8 cellular contexts compared by ENCODE assay signal in the genomic region with DNA sequence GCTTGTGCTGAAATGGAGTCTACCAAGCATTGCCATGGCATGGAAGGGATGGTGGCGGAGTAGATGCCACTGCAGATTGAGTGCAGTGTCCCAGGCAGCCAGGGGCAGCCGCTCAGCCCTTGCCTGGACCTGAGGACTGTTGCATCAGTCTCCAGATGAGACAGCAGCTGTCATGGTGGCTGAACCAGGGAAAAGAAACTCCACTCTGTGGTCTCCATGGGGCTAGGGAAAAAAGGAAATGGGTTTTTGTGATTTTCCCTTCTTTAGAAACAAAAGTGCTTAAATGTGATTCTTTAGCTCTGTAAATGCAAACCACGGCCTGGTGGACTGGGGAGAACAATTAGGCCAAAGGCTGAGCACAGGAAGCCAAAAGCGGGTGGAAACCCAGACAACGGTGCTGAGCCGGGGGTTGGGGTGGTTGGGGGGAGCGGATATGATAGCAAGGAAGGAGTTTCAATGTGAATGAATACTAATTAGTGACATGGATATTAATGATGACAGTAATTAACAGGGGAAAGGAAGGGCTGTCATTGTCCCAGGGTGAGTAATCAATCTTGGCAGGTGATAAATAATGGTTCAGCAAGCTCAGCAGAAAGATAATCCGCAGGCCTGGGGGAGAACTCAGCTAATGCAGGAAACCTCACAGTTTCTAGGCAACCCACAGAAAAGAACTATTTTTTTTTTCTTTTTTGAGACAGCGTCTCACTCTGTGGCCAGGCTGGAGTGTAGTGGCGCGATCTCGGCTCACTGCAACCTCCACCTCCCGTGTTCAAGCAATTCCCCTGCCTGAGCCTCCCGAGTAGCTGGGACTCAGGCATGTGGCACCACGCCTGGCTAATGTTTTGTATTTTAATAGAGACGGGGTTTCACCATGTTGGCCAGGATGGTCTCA.
DNase-seq lines count a peak whose midpoint lies in the region; ATAC-seq and TF ChIP-seq lines count a peak whose summit lies in the region.

No MANE protein-coding gene starts in this region.

- intact Hi-C loops in IMR-90 (cut with micrococcal nuclease) (no loop called here), aorta (cut with DNase I) (no loop called here)

- H3K27ac Mint-ChIP-seq in activated T-cell treated with anti-CD3 and anti-CD28 coated beads, Interleukin-2, amount 50 U/mL, for 24 hours = peak overlapping the region; percentile 78

- H3K23ac ChIP-seq in IMR-90 (ENCODE audit: low read depth, low read length) = no peak overlapping the region
- H3K23ac ChIP-seq in mesendoderm (ENCODE audit: low read length) = peak overlapping the region; percentile 91

- no peak overlapping the region for H4K91ac ChIP-seq in IMR-90 (ENCODE audit: insufficient read depth, low read depth, low read length)

- TF ChIP-seq CTCF in GM20000 (IDR thresholded peaks at IDR 0.05; ENCODE audit: extremely low read depth, missing control alignments) = no peak
- TF ChIP-seq CTCF in IMR-90 (conservative IDR thresholded peaks at IDR 0.05; ENCODE audit: low read depth, low read length) = no peak

- TF ChIP-seq RAD21 in IMR-90 (IDR thresholded peaks at IDR 0.05; ENCODE audit: low read length) = no peak

- H3K9me1 ChIP-seq in IMR-90 (ENCODE audit: insufficient read depth, low read length) = no peaks in the 10 kb centered on the region

- H3K18ac ChIP-seq in IMR-90 (ENCODE audit: low read depth, low read length) (no peak overlapping the region), mesendoderm (ENCODE audit: low read length) (peak overlapping the region; percentile 28)

- H3K36me3 ChIP-seq in IMR-90 (ENCODE audit: control insufficient read depth, insufficient read depth, low read length) = no peaks in the 10 kb centered on the region
- no peaks in the 10 kb centered on the region for H3K36me3 ChIP-seq in mesendoderm (ENCODE audit: control insufficient read depth, insufficient read depth, low read length)
- no peaks in the 10 kb centered on the region for H3K36me3 ChIP-seq in aorta (ENCODE audit: control insufficient read depth in 1 of 2, insufficient read depth in 2 of 2, low read length in 1 of 2)

- ATAC-seq in IMR-90 (ENCODE audit: low read depth) (no peak), aorta (ENCODE audit: low FRiP score) (peak; percentile 38), HG03469 (IDR thresholded peaks at IDR 0.05; ENCODE audit: unreplicated experiment) (no peak)

- WGBS in IMR-90 (ENCODE audit: extremely low coverage in 2 of 2, insufficient read length in 1 of 2), 2 experiments = 41% methylated on average over 4 of the region's 16 CpGs; no CpG with 5 or more reads in 1 of the 2 experiments
- WGBS in mesendoderm (ENCODE audit: extremely low coverage, insufficient coverage, low lambda C conversion rate) = no CpG with 5 or more reads among the region's 16 CpGs
- WGBS in aorta, 2 donors = 47% methylated on average over 16 of the region's 16 CpGs

- H3K79me1 ChIP-seq in IMR-90 (ENCODE audit: low read depth in 1 of 2, low read length in 2 of 2) (no peaks in the 10 kb centered on the region), mesendoderm (ENCODE audit: low read length) (no peaks in the 10 kb centered on the region)

- H3K9me3 ChIP-seq in IMR-90 (ENCODE audit: control insufficient read depth, insufficient read depth, low read length) (no peaks in the 10 kb centered on the region), aorta (ENCODE audit: control insufficient read depth, low read length) (no peaks in the 10 kb centered on the region)

- H3K4ac ChIP-seq in IMR-90 (ENCODE audit: low read depth, low read length) = no peak overlapping the region
- H3K4ac ChIP-seq in mesendoderm (ENCODE audit: low read depth, low read length) = no peak overlapping the region

- no peak overlapping the region for H3K4me2 ChIP-seq in IMR-90 (ENCODE audit: low read depth, low read length)
- H3K4me2 ChIP-seq in mesendoderm (ENCODE audit: low read length) = no peak overlapping the region

- no peak overlapping the region for H2BK5ac ChIP-seq in IMR-90 (ENCODE audit: low read depth, low read length, poor library complexity, severe bottlenecking)
- H2BK5ac ChIP-seq in mesendoderm (ENCODE audit: low read length) = no peak overlapping the region

- H3K4me1 Mint-ChIP-seq in activated T-cell treated with anti-CD3 and anti-CD28 coated beads, Interleukin-2, amount 50 U/mL, for 24 hours (ENCODE audit: low read depth) = peaks cover 28% of the 10 kb centered on the region

- H3K4me3 ChIP-seq in IMR-90 (ENCODE audit: insufficient read depth, low read depth, low read length) (no peak overlapping the region), mesendoderm (ENCODE audit: low read length) (no peak overlapping the region), aorta (ENCODE audit: low read length in 2 of 2) (no peak overlapping the region)

- H2BK20ac ChIP-seq in IMR-90 (ENCODE audit: low read depth, low read length) = no peak overlapping the region

- H3K36me3 Mint-ChIP-seq in activated T-cell treated with anti-CD3 and anti-CD28 coated beads, Interleukin-2, amount 50 U/mL, for 24 hours (ENCODE audit: low read depth) = no peaks in the 10 kb centered on the region

- no peak overlapping the region for H2AK5ac ChIP-seq in IMR-90 (ENCODE audit: low read depth, low read length)
- peak overlapping the region; percentile 49 for H2AK5ac ChIP-seq in mesendoderm (ENCODE audit: low read length)

- in situ Hi-C loops in IMR-90 (cut with MboI; ENCODE audit: low sequenced_read_pairs) = no loop called here

- H2AK9ac ChIP-seq in IMR-90 (replicated peaks; ENCODE audit: low read depth, low read length, poor library complexity) = no peak overlapping the region

- H3K4me1 ChIP-seq in IMR-90 (ENCODE audit: control insufficient read depth, insufficient read depth, low read length) (no peaks in the 10 kb centered on the region), mesendoderm (ENCODE audit: control insufficient read depth, low read depth, low read length) (peaks cover 3% of the 10 kb centered on the region), aorta (ENCODE audit: control insufficient read depth in 1 of 2, insufficient read depth in 2 of 2, low read length in 2 of 2) (no peaks in the 10 kb centered on the region)

- H3K27me3 Mint-ChIP-seq in activated T-cell treated with anti-CD3 and anti-CD28 coated beads, Interleukin-2, amount 50 U/mL, for 24 hours = peaks cover 8% of the 10 kb centered on the region

- peak overlapping the region; percentile 65 for H2AFZ ChIP-seq in IMR-90 (replicated peaks; ENCODE audit: low read length, poor library complexity)

- DNase-seq in GM20000 (ENCODE audit: low spot score) = peak; percentile 59
- DNase-seq in IMR-90 = no peak
- DNase-seq in activated T-cell treated with anti-CD3 and anti-CD28 coated beads, Interleukin-2, amount 50 U/mL, for 24 hours = peak; percentile 50
- peak; percentile 34 for DNase-seq in mesendoderm
- no peak for DNase-seq in aorta
- no peak for DNase-seq in foreskin melanocyte
- DNase-seq in NCI-H128 (lab: John Stamatoyannopoulos, UW; ENCODE audit: unreplicated experiment) = no peak

- H3K14ac ChIP-seq in IMR-90 (replicated peaks; ENCODE audit: low read depth, low read length) = no peak overlapping the region

- H3K27me3 ChIP-seq in IMR-90 (ENCODE audit: control insufficient read depth, insufficient read depth, low read length) (peaks cover 28% of the 10 kb centered on the region), mesendoderm (ENCODE audit: insufficient read depth, low read length, poor library complexity) (no peaks in the 10 kb centered on the region), aorta (ENCODE audit: control insufficient read depth in 1 of 2, insufficient read depth in 2 of 2, low read length in 1 of 2) (no peaks in the 10 kb centered on the region)

- H4K8ac ChIP-seq in IMR-90 (ENCODE audit: low read depth in 2 of 2, low read length in 2 of 2) = no peak overlapping the region
- H4K8ac ChIP-seq in mesendoderm (ENCODE audit: low read depth, low read length) = no peak overlapping the region

- H3K56ac ChIP-seq in IMR-90 (ENCODE audit: extremely low read depth, insufficient read depth, low read length) = no peak overlapping the region
- peak overlapping the region; percentile 62 for H3K56ac ChIP-seq in mesendoderm (ENCODE audit: low read length)

- TF ChIP-seq POLR2A in IMR-90 (IDR thresholded peaks at IDR 0.05; ENCODE audit: low read depth, low read length) = no peak

- no peaks in the 10 kb centered on the region for H4K20me1 ChIP-seq in IMR-90 (ENCODE audit: insufficient read depth, low read length)

- H3K9me3 Mint-ChIP-seq in activated T-cell treated with anti-CD3 and anti-CD28 coated beads, Interleukin-2, amount 50 U/mL, for 24 hours = no peaks in the 10 kb centered on the region

- CTCF ChIA-PET in IMR-90 (lab: Yijun Ruan, JAX) = no interaction called here

- dilution Hi-C loops in IMR-90 (cut with HindIII; ENCODE audit: low sequenced_read_pairs, unreplicated experiment) = no loop called here

- H4K5ac ChIP-seq in IMR-90 (ENCODE audit: low read depth, low read length) = no peak overlapping the region
- H4K5ac ChIP-seq in mesendoderm (ENCODE audit: low read length) = no peak overlapping the region

- no TSS peak for BruUV-seq in IMR-90 (replicated peaks; lab: Mats Ljungman, UMichigan)

- H3K79me2 ChIP-seq in mesendoderm (ENCODE audit: control insufficient read depth, insufficient read depth, low read length) = no peaks in the 10 kb centered on the region

- H3K9ac ChIP-seq in IMR-90 (ENCODE audit: low read depth, low read length) (no peak overlapping the region), mesendoderm (ENCODE audit: low read length) (no peak overlapping the region)

- H2BK15ac ChIP-seq in IMR-90 (ENCODE audit: low read depth, low read length) = no peak overlapping the region
- H2BK15ac ChIP-seq in mesendoderm (replicated peaks; ENCODE audit: low read depth) = no peak overlapping the region

- H3K4me3 Mint-ChIP-seq in activated T-cell treated with anti-CD3 and anti-CD28 coated beads, Interleukin-2, amount 50 U/mL, for 24 hours = peak overlapping the region; percentile 2

- POLR2A ChIA-PET in IMR-90 (lab: Charles Lee; ENCODE audit: unreplicated experiment) = no interaction called here

- no peak overlapping the region for H3K27ac ChIP-seq in IMR-90 (ENCODE audit: insufficient read depth, low read length)
- no peak overlapping the region for H3K27ac ChIP-seq in mesendoderm (ENCODE audit: low read depth, low read length)
- H3K27ac ChIP-seq in aorta (ENCODE audit: low read depth in 1 of 2, low read length in 2 of 2) = no peak overlapping the region

- H2BK120ac ChIP-seq in IMR-90 (ENCODE audit: low read depth, low read length) (no peak overlapping the region), mesendoderm (ENCODE audit: low read depth, low read length) (no peak overlapping the region)

TF ChIP-seq in IMR-90, 13 proteins besides CTCF, POLR2A, EP300 and RAD21 (continues in another document):
- TF ChIP-seq, protein P1, sequence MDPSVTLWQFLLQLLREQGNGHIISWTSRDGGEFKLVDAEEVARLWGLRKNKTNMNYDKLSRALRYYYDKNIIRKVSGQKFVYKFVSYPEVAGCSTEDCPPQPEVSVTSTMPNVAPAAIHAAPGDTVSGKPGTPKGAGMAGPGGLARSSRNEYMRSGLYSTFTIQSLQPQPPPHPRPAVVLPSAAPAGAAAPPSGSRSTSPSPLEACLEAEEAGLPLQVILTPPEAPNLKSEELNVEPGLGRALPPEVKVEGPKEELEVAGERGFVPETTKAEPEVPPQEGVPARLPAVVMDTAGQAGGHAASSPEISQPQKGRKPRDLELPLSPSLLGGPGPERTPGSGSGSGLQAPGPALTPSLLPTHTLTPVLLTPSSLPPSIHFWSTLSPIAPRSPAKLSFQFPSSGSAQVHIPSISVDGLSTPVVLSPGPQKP (IDR thresholded peaks at IDR 0.05; ENCODE audit: borderline replicate concordance, low read depth, low read length) = no peak
- no peak for TF ChIP-seq CHD1 (IDR thresholded peaks at IDR 0.05; ENCODE audit: low read depth, low read length)

Comparison
In these comparisons a context has a peak if more than half of its experiments do, and no peak if none do; other contexts are left out.
1. DNase-seq: peak in GM20000 (single experiment), activated T-cell treated with anti-CD3 and anti-CD28 coated beads, Interleukin-2, amount 50 U/mL, for 24 hours (single experiment) and mesendoderm (single experiment); none in IMR-90 (single experiment), aorta (0 of 2), foreskin melanocyte (single experiment) and NCI-H128 (single experiment).